Comparison of ENCODE assay signal across 28 cellular contexts in genomic region chr4:97262769-97263168, GRCh38.
"Had no signal": no experiment of that assay in that cellular context is flagged by ENCODE, and none has a peak within 500 bp of the region (broad histone marks: within the 10 kb centered on the region; RNA-seq: fewer than 3 reads in every experiment).

No MANE protein-coding gene starts in this region.

- H3K4me3 Mint-ChIP-seq: dendritic cell treated with granulocyte-macrophage colony-stimulating factor and Interleukin-4, amounts not matched to agents 40 ng/mL and 50 ng/mL, for 4 days; effector memory CD8-positive, alpha-beta T cell; endodermal cell had no signal

- H3K9me3 Mint-ChIP-seq: endodermal cell had no signal

- H3K27ac Mint-ChIP-seq: dendritic cell treated with granulocyte-macrophage colony-stimulating factor and Interleukin-4, amounts not matched to agents 40 ng/mL and 50 ng/mL, for 4 days; effector memory CD8-positive, alpha-beta T cell; endodermal cell had no signal

- FAIRE-seq: colon, endometrium, endothelial cell of umbilical vein, frontal cortex had no signal

- H3K4me1 ChIP-seq: colonic mucosa, esophagus muscularis mucosa, esophagus squamous epithelium, foreskin keratinocyte, gastrocnemius medialis, gastroesophageal sphincter, heart left ventricle had no signal

- H3K9me3 ChIP-seq: colonic mucosa, esophagus squamous epithelium, gastrocnemius medialis, gastroesophageal sphincter, heart left ventricle had no signal

- H3K27ac ChIP-seq: colonic mucosa, coronary artery, dorsolateral prefrontal cortex, epithelial cell of prostate, esophagus muscularis mucosa, esophagus squamous epithelium, foreskin keratinocyte, gastrocnemius medialis, gastroesophageal sphincter, heart left ventricle had no signal

- ATAC-seq: effector memory CD8-positive, alpha-beta T cell; esophagus mucosa; foreskin keratinocyte; gastrocnemius medialis; gastroesophageal sphincter; heart left ventricle had no signal

- H3K36me3 ChIP-seq: colonic mucosa, esophagus muscularis mucosa, esophagus squamous epithelium, gastrocnemius medialis, gastroesophageal sphincter, heart left ventricle had no signal

- H3K4me1 Mint-ChIP-seq: endodermal cell had no signal

- DNase-seq: colonic mucosa; cortex of kidney; dermis blood vessel endothelial cell; dorsolateral prefrontal cortex; effector CD4-positive, alpha-beta T cell; effector CD8-positive, alpha-beta T cell; effector memory CD4-positive, alpha-beta T cell; effector memory CD8-positive, alpha-beta T cell; endodermal cell; erythroblast; esophagus squamous epithelium; foreskin fibroblast; foreskin keratinocyte; foreskin melanocyte; gastrocnemius medialis; glutamatergic neuron; head of caudate nucleus; heart left ventricle had no signal

- H3K27me3 Mint-ChIP-seq: dendritic cell treated with granulocyte-macrophage colony-stimulating factor and Interleukin-4, amounts not matched to agents 40 ng/mL and 50 ng/mL, for 4 days; effector memory CD8-positive, alpha-beta T cell had no signal

- H3K27me3 ChIP-seq: colonic mucosa, dorsolateral prefrontal cortex, esophagus muscularis mucosa, esophagus squamous epithelium, foreskin keratinocyte, gastrocnemius medialis, gastroesophageal sphincter, heart left ventricle had no signal

- H3K4me3 ChIP-seq: colonic mucosa, coronary artery, dorsolateral prefrontal cortex, esophagus muscularis mucosa, esophagus squamous epithelium, gastrocnemius medialis, gastroesophageal sphincter, heart left ventricle had no signal
